In genomic region chrX:24494544-24495113, GRCh38 we compare ENCODE assay signal across 8 cellular contexts. TPM values are rescaled to one million over a fixed set of nuclear protein-coding genes. Genes with fewer than 3 reads are reported as not detected.
DNase-seq lines count a peak whose midpoint lies in the region; ATAC-seq, FAIRE-seq and TF ChIP-seq lines count a peak whose summit lies in the region.

No MANE protein-coding gene starts in this region.

- TF ChIP-seq CTCF in cardiac muscle cell (IDR thresholded peaks at IDR 0.05; ENCODE audit: low read depth, low read length) = no peak

- H3K27ac ChIP-seq in cardiac muscle cell = peak overlapping the region; percentile 26
- H3K27ac ChIP-seq in rectal smooth muscle tissue (ENCODE audit: low read depth, low read length) = peak overlapping the region; percentile 21

- H3K9ac ChIP-seq in rectal smooth muscle tissue (ENCODE audit: low read length) = no peak overlapping the region

- H3K4me1 ChIP-seq in cardiac muscle cell (ENCODE audit: low read depth) = no peaks in the 10 kb centered on the region
- no peaks in the 10 kb centered on the region for H3K4me1 ChIP-seq in rectal smooth muscle tissue (ENCODE audit: control insufficient read depth, insufficient read depth, low read length)

- no peaks in the 10 kb centered on the region for H3K27me3 ChIP-seq in cardiac muscle cell
- H3K27me3 ChIP-seq in rectal smooth muscle tissue (ENCODE audit: control insufficient read depth, insufficient read depth, low read length) = no peaks in the 10 kb centered on the region

- DNase-seq in cardiac muscle cell (ENCODE audit: low read depth in 1 of 2, low spot score in 1 of 2) = peak in 1 of 2 donors; percentile 84
- DNase-seq in cardiac septum (ENCODE audit: low spot score) = no peak
- peak; percentile 63 for DNase-seq in RCC 7860 (ENCODE audit: low spot score)
- peak; percentile 53 for DNase-seq in fibroblast of gingiva (ENCODE audit: low read depth)

- no peaks in the 10 kb centered on the region for H3K36me3 ChIP-seq in cardiac muscle cell
- no peaks in the 10 kb centered on the region for H3K36me3 ChIP-seq in rectal smooth muscle tissue (ENCODE audit: control insufficient read depth, insufficient read depth, low read length)

- ATAC-seq in HG03521 (IDR thresholded peaks at IDR 0.05; ENCODE audit: unreplicated experiment) (no peak), GM18858 (IDR thresholded peaks at IDR 0.05; ENCODE audit: unreplicated experiment) (no peak), GM21786 (IDR thresholded peaks at IDR 0.05; ENCODE audit: unreplicated experiment) (no peak)

- peak; percentile 96 for FAIRE-seq in RCC 7860 (lab: Jason Lieb, UNC)

- H3K4me3 ChIP-seq in cardiac muscle cell = no peak overlapping the region
- H3K4me3 ChIP-seq in rectal smooth muscle tissue (ENCODE audit: low read length) = no peak overlapping the region

- H3K9me3 ChIP-seq in cardiac muscle cell (ENCODE audit: low read depth) = no peaks in the 10 kb centered on the region

- intact Hi-C loops in cardiac septum (cut with DNase I) = no loop called here

RNA-seq across cellular contexts. Expression of gene PDK3, which starts 29.5 kb away (rescaled TPM):
- total RNA-seq in cardiac muscle cell = 55.0 and 60.0 TPM in 2 replicates
- polyA plus RNA-seq in cardiac muscle cell = 65.3 and 72.5 TPM in 2 replicates
- 16.4 TPM for total RNA-seq in cardiac septum
